In the genomic region with DNA sequence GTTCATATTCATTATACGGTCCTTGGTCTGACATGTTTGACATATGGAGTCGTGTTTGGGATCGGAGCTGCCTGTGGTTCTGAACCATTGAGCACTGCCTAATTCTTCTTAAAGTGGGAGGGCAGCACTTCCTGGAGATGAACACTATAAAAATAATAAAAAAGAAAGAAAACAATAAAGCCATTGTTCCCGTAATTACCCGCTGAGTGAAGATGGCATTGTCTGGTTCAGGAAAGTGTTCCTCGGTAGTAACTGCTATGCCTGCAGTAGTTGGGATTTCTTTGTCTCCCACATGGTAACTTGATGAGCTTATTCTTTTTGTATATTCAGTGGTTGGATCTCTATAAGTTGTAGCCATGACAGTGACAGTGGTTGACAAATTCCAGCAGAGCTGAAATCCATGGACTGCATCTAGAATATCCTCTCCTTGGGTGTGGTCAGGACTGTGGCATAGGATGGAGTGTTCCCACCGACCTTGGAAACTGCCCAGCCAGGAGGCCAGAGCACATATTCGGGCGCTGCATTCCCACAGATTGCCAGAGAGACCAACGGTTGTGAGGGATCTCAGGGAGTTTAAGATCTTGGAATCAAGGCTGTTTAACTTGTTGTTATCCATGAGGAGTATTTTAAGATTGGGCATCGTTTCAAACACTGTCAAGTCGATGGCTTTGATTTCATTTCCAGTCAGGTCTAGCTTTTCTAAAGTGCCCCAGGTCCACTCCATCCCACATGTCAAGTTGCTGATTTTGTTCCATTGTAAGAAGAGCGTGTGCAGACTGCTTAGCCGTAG, we compare ENCODE assay signal across 16 cellular contexts. TPM values are rescaled to one million over a fixed set of nuclear protein-coding genes. Genes with fewer than 3 reads are reported as not detected.
DNase-seq lines count a peak whose midpoint lies in the region; ATAC-seq lines count a peak whose summit lies in the region.
"Had no signal": no experiment of that assay in that cellular context is flagged by ENCODE, and none has a peak within 500 bp of the region (broad histone marks: within the 10 kb centered on the region; RNA-seq: fewer than 3 reads in every experiment).

No MANE protein-coding gene starts in this region.

- intact Hi-C loops in activated naive CD4-positive, alpha-beta T cell treated with anti-CD3 and anti-CD28 coated beads for 36 hours (cut with micrococcal nuclease), result no loop called here

- peaks cover 44% of the 10 kb centered on the region for H3K4me1 ChIP-seq in skeletal muscle satellite cell (ENCODE audit: control insufficient read depth, insufficient read depth, low read length)

- no peak overlapping the region for H3K9ac ChIP-seq in skeletal muscle satellite cell (ENCODE audit: low read depth, low read length)

- no peak overlapping the region for H3K4me3 ChIP-seq in skeletal muscle satellite cell (ENCODE audit: low read length)

- H3K4me1 Mint-ChIP-seq in activated naive CD4-positive, alpha-beta T cell treated with anti-CD3 and anti-CD28 coated beads for 36 hours (ENCODE audit: low read depth), result peaks cover 16% of the 10 kb centered on the region

- no peaks in the 10 kb centered on the region for H3K27me3 ChIP-seq in skeletal muscle satellite cell (ENCODE audit: control insufficient read depth, insufficient read depth, low read length)

- ATAC-seq in GM21825 (IDR thresholded peaks at IDR 0.05; ENCODE audit: unreplicated experiment), result no peak
- ATAC-seq: Panc1, T-helper 17 cell had no signal

- peaks cover 31% of the 10 kb centered on the region for H3K27me3 Mint-ChIP-seq in activated naive CD4-positive, alpha-beta T cell treated with anti-CD3 and anti-CD28 coated beads for 36 hours (ENCODE audit: low read depth)

- H3K4me2 ChIP-seq in skeletal muscle satellite cell (ENCODE audit: low read length), result peak overlapping the region; percentile 4

- no peak overlapping the region for H3K27ac Mint-ChIP-seq in activated naive CD4-positive, alpha-beta T cell treated with anti-CD3 and anti-CD28 coated beads for 36 hours
- H3K27ac Mint-ChIP-seq: activated T-cell treated with anti-CD3 and anti-CD28 coated beads, Interleukin-2, amount 50 U/mL, for 24 hours; CD4-positive, alpha-beta memory T cell; T-helper 17 cell had no signal

- CTCF ChIA-PET in activated naive CD4-positive, alpha-beta T cell treated with anti-CD3 and anti-CD28 coated beads for 36 hours (lab: Charles Lee), result no interaction called here

- no peaks in the 10 kb centered on the region for H3K9me3 Mint-ChIP-seq in activated naive CD4-positive, alpha-beta T cell treated with anti-CD3 and anti-CD28 coated beads for 36 hours
- H3K9me3 Mint-ChIP-seq: activated T-cell treated with anti-CD3 and anti-CD28 coated beads, Interleukin-2, amount 50 U/mL, for 24 hours had no signal

- no peak overlapping the region for H3K4me3 Mint-ChIP-seq in activated naive CD4-positive, alpha-beta T cell treated with anti-CD3 and anti-CD28 coated beads for 36 hours
- H3K4me3 Mint-ChIP-seq: activated T-cell treated with anti-CD3 and anti-CD28 coated beads, Interleukin-2, amount 50 U/mL, for 24 hours; CD4-positive, alpha-beta memory T cell; T-helper 17 cell had no signal

- H3K9me3 ChIP-seq in skeletal muscle satellite cell (replicated peaks; ENCODE audit: low read length), result no peaks in the 10 kb centered on the region

- H3K36me3 Mint-ChIP-seq in activated naive CD4-positive, alpha-beta T cell treated with anti-CD3 and anti-CD28 coated beads for 36 hours (ENCODE audit: low read depth), result no peaks in the 10 kb centered on the region
- H3K36me3 Mint-ChIP-seq: CD4-positive, alpha-beta memory T cell had no signal

- no peaks in the 10 kb centered on the region for H3K36me3 ChIP-seq in skeletal muscle satellite cell (ENCODE audit: insufficient read depth, low read length)

- DNase-seq in HT1080 (ENCODE audit: low read depth), result peak; percentile 69
- DNase-seq in astrocyte of the hippocampus (ENCODE audit: low read depth, low spot score), result peak; percentile 44
- peak; percentile 15 for DNase-seq in kidney tubule cell (ENCODE audit: low spot score)
- no peak for DNase-seq in mesenteric fat pad (ENCODE audit: low spot score)
- DNase-seq in activated naive CD4-positive, alpha-beta T cell treated with anti-CD3 and anti-CD28 coated beads for 36 hours, result no peak
- DNase-seq: activated CD4-positive, alpha-beta T cell treated with anti-CD3 and anti-CD28 coated beads for 48 hours; activated T-cell treated with anti-CD3 and anti-CD28 coated beads, Interleukin-2, amount 50 U/mL, for 24 hours; CD4-positive, alpha-beta memory T cell; effector CD4-positive, alpha-beta T cell; GDM1; NCI-H1105; stimulated activated naive CD4-positive, alpha-beta T cell; T-helper 17 cell had no signal

RNA-seq across cellular contexts. Expression of gene LRRTM2, which starts 1.8 kb away (rescaled TPM):
- 3.7 and 4.0 TPM in 2 replicates for total RNA-seq in HT1080 (2014; rRNA removed; shearing (Covaris generic))
- polyA plus RNA-seq in HT1080 (2015; cell fraction: cytosol; rRNA removed), result 4.3 and 7.2 TPM in 2 replicates
- polyA plus RNA-seq in HT1080 (2015; cell fraction: nucleus; rRNA removed), result 4.3 and 5.6 TPM in 2 replicates
- total RNA-seq in skeletal muscle satellite cell (2012; rRNA removed), result 0.66 and 1.3 TPM in 2 replicates
- total RNA-seq in mesenteric fat pad, result 1.3 TPM
- total RNA-seq in activated naive CD4-positive, alpha-beta T cell treated with anti-CD3 and anti-CD28 coated beads for 36 hours, result not detected
- total RNA-seq: CD4-positive, alpha-beta memory T cell had no signal
- polyA plus RNA-seq: CD4-positive, alpha-beta memory T cell had no signal

Comparison
In these comparisons a context has a peak if more than half of its experiments do, and no peak if none do; other contexts are left out.
1. DNase-seq: peak in HT1080 (single experiment), astrocyte of the hippocampus (single experiment) and kidney tubule cell (single experiment); none in mesenteric fat pad (single experiment) and activated naive CD4-positive, alpha-beta T cell treated with anti-CD3 and anti-CD28 coated beads for 36 hours (single experiment).